ENCODE assay signal across 34 cellular contexts in genomic region chr1:57218487-57219079, GRCh38.
DNase-seq lines count a peak whose midpoint lies in the region; ATAC-seq and TF ChIP-seq lines count a peak whose summit lies in the region.
"Had no signal": no experiment of that assay in that cellular context is flagged by ENCODE, and none has a peak within 500 bp of the region (broad histone marks: within the 10 kb centered on the region; RNA-seq: fewer than 3 reads in every experiment).

No MANE protein-coding gene starts in this region.

- H3K9me3 ChIP-seq in WERI-Rb-1 (ENCODE audit: severe bottlenecking) (no peaks in the 10 kb centered on the region), hepatocyte (ENCODE audit: low read depth) (no peaks in the 10 kb centered on the region), thoracic aorta (no peaks in the 10 kb centered on the region), left lung (no peaks in the 10 kb centered on the region), SJCRH30 (replicated peaks) (no peaks in the 10 kb centered on the region)
- H3K9me3 ChIP-seq: esophagus muscularis mucosa, MG63, neutrophil, right lobe of liver, stomach, thyroid gland, uterus had no signal

- H3K9me2 ChIP-seq in hepatocyte (replicated peaks; ENCODE audit: insufficient read depth), result no peaks in the 10 kb centered on the region

- H3K36me3 ChIP-seq in WERI-Rb-1 (no peaks in the 10 kb centered on the region), hepatocyte (replicated peaks; ENCODE audit: insufficient read depth, low read depth) (no peaks in the 10 kb centered on the region), thoracic aorta (no peaks in the 10 kb centered on the region), left lung (no peaks in the 10 kb centered on the region), SJCRH30 (no peaks in the 10 kb centered on the region)
- H3K36me3 ChIP-seq: esophagus muscularis mucosa, heart left ventricle, MG63, neutrophil, right lobe of liver, stomach, thyroid gland, uterus had no signal

- no peaks in the 10 kb centered on the region for H3K4me1 ChIP-seq in hepatocyte (ENCODE audit: insufficient read depth)
- H3K4me1 ChIP-seq in thoracic aorta (ENCODE audit: control insufficient read depth in 1 of 2, low read depth in 2 of 2), result no peaks in the 10 kb centered on the region
- H3K4me1 ChIP-seq in left lung, result no peaks in the 10 kb centered on the region
- no peaks in the 10 kb centered on the region for H3K4me1 ChIP-seq in SJCRH30
- H3K4me1 ChIP-seq: esophagus muscularis mucosa, heart left ventricle, right lobe of liver, uterus had no signal

- intact Hi-C loops in left ventricle myocardium superior (cut with micrococcal nuclease), result no loop called here
- intact Hi-C loops in Right ventricle myocardium superior (cut with DNase I), result no loop called here
- intact Hi-C loops in left lung (cut with DNase I), result no loop called here

- peak; percentile 68 for ATAC-seq in left ventricle myocardium superior
- ATAC-seq in Right ventricle myocardium superior (ENCODE audit: poor library complexity), result no peak
- peak; percentile 33 for ATAC-seq in thoracic aorta (ENCODE audit: insufficient number of reproducible peaks, low FRiP score, low read depth)
- no peak for ATAC-seq in HG03439 (IDR thresholded peaks at IDR 0.05; ENCODE audit: unreplicated experiment)
- ATAC-seq in left lung, result no peak
- ATAC-seq: right lobe of liver had no signal

- H3K79me2 ChIP-seq in hepatocyte, result peaks cover 6% of the 10 kb centered on the region

- H3K4me3 ChIP-seq in WERI-Rb-1 (ENCODE audit: low read depth, low read length) (no peak overlapping the region), hepatocyte (no peak overlapping the region), thoracic aorta (no peak overlapping the region), left lung (no peak overlapping the region), SJCRH30 (no peak overlapping the region)
- H3K4me3 ChIP-seq: esophagus muscularis mucosa, heart left ventricle, MG63, PC-9, right lobe of liver, stomach, thyroid gland, uterus had no signal

- peak; percentile 35 for DNase-seq in left ventricle myocardium superior
- DNase-seq in Right ventricle myocardium superior, result no peak
- DNase-seq in WERI-Rb-1, result peak; percentile 78
- peak; percentile 51 for DNase-seq in hepatocyte (ENCODE audit: low spot score)
- DNase-seq in thoracic aorta (ENCODE audit: low spot score), result no peak
- no peak for DNase-seq in left lung
- no peak for DNase-seq in SJCRH30
- DNase-seq: activated B cell treated with CpG ODN at 0.5 μM for 24 hours; activated CD4-positive, alpha-beta T cell treated with anti-CD3 and anti-CD28 coated beads, Interleukin-2, amount 10 ng/mL, durations not matched to agents 7 days and 5 days; activated effector memory CD4-positive, alpha-beta T cell treated with anti-CD3 and anti-CD28 coated beads, Interleukin-2, amount 50 U/mL, for 16 hours; activated naive CD8-positive, alpha-beta T cell treated with anti-CD3 and anti-CD28 coated beads for 36 hours; activated T-cell treated with anti-CD3 and anti-CD28 coated beads, Interleukin-2, amount 50 U/mL, for 24 hours; anterior cingulate cortex; caudate nucleus; cortex of kidney; foreskin fibroblast; heart left ventricle; HFFc6; MG63; NCI-H1105; NCI-H187; NK-92 treated with Interleukin-12 subunit alpha and Interleukin-12 subunit beta, amount 100 ng/mL, for 24 hours; PC-9; posterior cingulate gyrus; right lobe of liver; stimulated activated CD4-positive, alpha-beta T cell treated with anti-CD3 and anti-CD28 coated beads, Interleukin-12 subunit alpha, Interleukin-12 subunit beta, amount 100 ng/mL, for 4 hours; stimulated activated CD4-positive, alpha-beta T cell treated with anti-CD3 and anti-CD28 coated beads, Interleukin-2, amount 100 ng/mL, for 48 hours; stomach; thyroid gland; uterus had no signal

- H3K27me3 ChIP-seq in WERI-Rb-1 (ENCODE audit: insufficient read depth, low read depth, severe bottlenecking) (no peaks in the 10 kb centered on the region), hepatocyte (no peaks in the 10 kb centered on the region), thoracic aorta (replicated peaks; ENCODE audit: insufficient read depth) (no peaks in the 10 kb centered on the region), left lung (no peaks in the 10 kb centered on the region), SJCRH30 (no peaks in the 10 kb centered on the region)
- H3K27me3 ChIP-seq: esophagus muscularis mucosa, heart left ventricle, MG63, neutrophil, right lobe of liver, stomach, thyroid gland, uterus had no signal

- WGBS in hepatocyte (ENCODE audit: low lambda C conversion rate, missing lambda C conversion rate), result 54% methylated on average over 6 of the region's 6 CpGs

- H3K4me2 ChIP-seq in hepatocyte, result no peak overlapping the region
- H3K4me2 ChIP-seq: KMS-11, PC-9 had no signal

- no peak for TF ChIP-seq CTCF in WERI-Rb-1 (IDR thresholded peaks at IDR 0.05; ENCODE audit: low read depth, low read length)
- no peak for TF ChIP-seq CTCF in hepatocyte (IDR thresholded peaks at IDR 0.05; ENCODE audit: poor library complexity)
- no peak for TF ChIP-seq CTCF in thoracic aorta (IDR thresholded peaks at IDR 0.05)
- TF ChIP-seq CTCF in left lung (IDR thresholded peaks at IDR 0.05), result no peak

- H3K27ac ChIP-seq in WERI-Rb-1 (no peak overlapping the region), hepatocyte (no peak overlapping the region), thoracic aorta (no peak overlapping the region), left lung (no peak overlapping the region), SJCRH30 (no peak overlapping the region)
- H3K27ac ChIP-seq: esophagus muscularis mucosa, heart left ventricle, KMS-11, neutrophil, PC-9, right lobe of liver, stomach, thyroid gland, uterus had no signal

- H4K20me1 ChIP-seq in hepatocyte (ENCODE audit: insufficient read depth, poor library complexity, severe bottlenecking), result no peaks in the 10 kb centered on the region

- H2AFZ ChIP-seq in hepatocyte, result no peak overlapping the region
- H2AFZ ChIP-seq: PC-9 had no signal

Comparison
In these comparisons a context has a peak if more than half of its experiments do, and no peak if none do; other contexts are left out.
1. ATAC-seq: peak in left ventricle myocardium superior (single experiment) and thoracic aorta (single experiment); none in Right ventricle myocardium superior (single experiment), HG03439 (single experiment) and left lung (single experiment).
2. DNase-seq: peak in left ventricle myocardium superior (single experiment), WERI-Rb-1 (single experiment) and hepatocyte (single experiment); none in Right ventricle myocardium superior (single experiment), thoracic aorta (single experiment), left lung (0 of 2) and SJCRH30 (0 of 2).